ENCODE assay signal across 23 cellular contexts in the genomic region with DNA sequence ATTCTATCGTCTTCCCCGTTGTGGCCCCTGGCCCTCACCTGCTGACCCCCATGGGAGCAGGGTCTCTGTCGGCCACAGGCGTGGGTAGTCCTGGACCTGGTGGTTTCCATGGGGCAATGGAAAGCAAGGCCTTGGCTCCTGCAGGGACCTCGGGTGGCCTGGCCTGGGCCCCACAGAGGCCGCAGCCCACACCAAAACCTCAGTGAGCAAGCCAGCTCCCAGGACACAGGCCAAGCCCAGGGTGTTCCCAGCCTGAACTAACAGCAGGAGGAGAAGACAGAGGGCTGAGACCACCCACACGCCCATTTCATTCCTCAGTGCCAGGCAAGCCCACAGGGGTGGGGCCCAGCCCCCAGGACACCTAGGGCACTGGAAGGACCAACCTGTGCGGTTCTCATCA.
"Had no signal": no experiment of that assay in that cellular context is flagged by ENCODE, and none has a peak within 500 bp of the region (broad histone marks: within the 10 kb centered on the region; RNA-seq: fewer than 3 reads in every experiment).

No MANE protein-coding gene starts in this region.

- ATAC-seq: activated T-cell treated with anti-CD3 and anti-CD28 coated beads, Interleukin-2, amount 50 U/mL, for 4 hours; gastrocnemius medialis; mucosa of descending colon; stimulated activated naive CD8-positive, alpha-beta T cell treated with anti-CD3 and anti-CD28 coated beads, Interleukin-15, amount 100 ng/mL, for 72 hours; T-cell had no signal

- H3K27ac ChIP-seq: coronary artery, esophagus squamous epithelium, gastrocnemius medialis, ovary, prostate gland, right atrium auricular region, tibial artery had no signal

- H3K9me3 Mint-ChIP-seq: activated naive CD8-positive, alpha-beta T cell treated with anti-CD3 and anti-CD28 coated beads for 36 hours; activated T-cell treated with anti-CD3 and anti-CD28 coated beads, Interleukin-2, amount 50 U/mL, for 4 hours; central memory CD8-positive, alpha-beta T cell; naive B cell; stimulated activated naive CD8-positive, alpha-beta T cell treated with anti-CD3 and anti-CD28 coated beads, Interleukin-15, amount 100 ng/mL, for 72 hours; T-cell; T-helper 2 cell treated with Interferon-gamma antibody and Interleukin-4, amounts not matched to agents 5 μg/mL and 100 μg/mL, for 36 hours had no signal

- H3K4me3 Mint-ChIP-seq: activated naive CD8-positive, alpha-beta T cell treated with anti-CD3 and anti-CD28 coated beads for 36 hours; activated T-cell treated with anti-CD3 and anti-CD28 coated beads, Interleukin-2, amount 50 U/mL, for 4 hours; central memory CD8-positive, alpha-beta T cell; naive B cell; stimulated activated naive CD8-positive, alpha-beta T cell treated with anti-CD3 and anti-CD28 coated beads, Interleukin-15, amount 100 ng/mL, for 72 hours; T-cell; T-helper 2 cell treated with Interferon-gamma antibody and Interleukin-4, amounts not matched to agents 5 μg/mL and 100 μg/mL, for 36 hours had no signal

- H3K36me3 ChIP-seq: esophagus squamous epithelium, gastrocnemius medialis, ovary, prostate gland, right atrium auricular region, tibial artery had no signal

- DNase-seq: activated CD4-positive, alpha-beta T cell treated with anti-CD3 and anti-CD28 coated beads for 1 hour; activated CD4-positive, alpha-beta T cell treated with anti-CD3 and anti-CD28 coated beads, Interleukin-2, amount 50 U/mL, for 4 hours; activated CD8-positive, alpha-beta memory T cell treated with anti-CD3 and anti-CD28 coated beads, Interleukin-2, amount 50 U/mL, for 48 hours; activated naive CD4-positive, alpha-beta T cell treated with Interleukin-2 at 50 U/mL for 16 hours; activated naive CD8-positive, alpha-beta T cell treated with anti-CD3 and anti-CD28 coated beads for 36 hours; activated T-cell treated with anti-CD3 and anti-CD28 coated beads, Interleukin-2, amount 50 U/mL, for 4 hours; esophagus squamous epithelium; gastrocnemius medialis; hippocampal formation; mesendoderm; mucosa of descending colon; naive B cell; ovary; stimulated activated CD4-positive, alpha-beta T cell treated with anti-CD3 and anti-CD28 coated beads, Interleukin-12 subunit alpha, Interleukin-12 subunit beta, amount 100 ng/mL, for 4 hours; stimulated activated CD4-positive, alpha-beta T cell treated with anti-CD3 and anti-CD28 coated beads, Interleukin-4, amount 100 ng/mL, for 4 hours; stimulated activated naive CD8-positive, alpha-beta T cell treated with anti-CD3 and anti-CD28 coated beads, Interleukin-15, amount 100 ng/mL, for 72 hours; T-cell; tibial artery had no signal

- H3K27me3 ChIP-seq: esophagus squamous epithelium, gastrocnemius medialis, ovary, right atrium auricular region, tibial artery had no signal

- H3K27ac Mint-ChIP-seq: activated naive CD8-positive, alpha-beta T cell treated with anti-CD3 and anti-CD28 coated beads for 36 hours; T-cell; T-helper 2 cell treated with Interferon-gamma antibody and Interleukin-4, amounts not matched to agents 5 μg/mL and 100 μg/mL, for 36 hours had no signal

- H3K36me3 Mint-ChIP-seq: activated naive CD8-positive, alpha-beta T cell treated with anti-CD3 and anti-CD28 coated beads for 36 hours; naive B cell had no signal

- H3K27me3 Mint-ChIP-seq: activated naive CD8-positive, alpha-beta T cell treated with anti-CD3 and anti-CD28 coated beads for 36 hours; central memory CD8-positive, alpha-beta T cell; naive B cell; stimulated activated naive CD8-positive, alpha-beta T cell treated with anti-CD3 and anti-CD28 coated beads, Interleukin-15, amount 100 ng/mL, for 72 hours; T-cell had no signal

- H3K9me3 ChIP-seq: esophagus squamous epithelium, gastrocnemius medialis, mucosa of descending colon, ovary, prostate gland, right atrium auricular region, tibial artery had no signal

- H3K4me1 ChIP-seq: prostate gland had no signal

- H3K4me3 ChIP-seq: coronary artery, esophagus squamous epithelium, gastrocnemius medialis, mucosa of descending colon, ovary, prostate gland, right atrium auricular region, tibial artery had no signal
